10 cellular contexts compared by ENCODE assay signal in genomic region chr10:50637003-50637579, GRCh38. TPM values are rescaled to one million over a fixed set of nuclear protein-coding genes. Genes with fewer than 3 reads are reported as not detected.
DNase-seq lines count a peak whose midpoint lies in the region; ATAC-seq and TF ChIP-seq lines count a peak whose summit lies in the region.
"Had no signal": no experiment of that assay in that cellular context is flagged by ENCODE, and none has a peak within 500 bp of the region (broad histone marks: within the 10 kb centered on the region; RNA-seq: fewer than 3 reads in every experiment).

No MANE protein-coding gene starts in this region.

- intact Hi-C loops in sciatic nerve (cut with DNase I): no loop called here

- peaks cover 0 to under 1% of the 10 kb centered on the region in 2 donors for H3K27me3 Mint-ChIP-seq in CD8-positive, alpha-beta memory T cell

- in situ Hi-C loops in KBM-7 (cut with MboI; ENCODE audit: low pct_unique_long_range_greater_than_20kb, low sequenced_read_pairs): no loop called here

- CTCF ChIA-PET in CD8-positive, alpha-beta memory T cell (lab: Charles Lee): interaction anchor here (0.9 to 3.2 kb wide), 10 partner anchors 8 to 1070 kb away, joined by 3 to 22 read pairs (median 4); partner anchors contain the start of gene SGMS1

- no peaks in the 10 kb centered on the region for H3K36me3 Mint-ChIP-seq in CD8-positive, alpha-beta memory T cell
- H3K36me3 Mint-ChIP-seq in activated naive CD4-positive, alpha-beta T cell treated with anti-CD3 and anti-CD28 coated beads, Interleukin-2, amount 50 U/mL, for 72 hours: no peaks in the 10 kb centered on the region

- POLR2A ChIA-PET in CD8-positive, alpha-beta memory T cell (lab: Charles Lee): interaction anchor here (0.7 to 3.4 kb wide), 3 partner anchors 13 to 569 kb away, joined by 5 to 53 read pairs (median 5); partner anchors contain the start of genes SGMS1 and WASHC2A

- TF ChIP-seq CTCF in hepatocyte (IDR thresholded peaks at IDR 0.05; ENCODE audit: poor library complexity): no peak

- H2AFZ ChIP-seq in hepatocyte: no peak overlapping the region

- H3K9me3 Mint-ChIP-seq in CD8-positive, alpha-beta memory T cell: no peaks in the 10 kb centered on the region
- H3K9me3 Mint-ChIP-seq in activated naive CD4-positive, alpha-beta T cell treated with anti-CD3 and anti-CD28 coated beads, Interleukin-2, amount 50 U/mL, for 72 hours: no peaks in the 10 kb centered on the region

- no peaks in the 10 kb centered on the region for H4K20me1 ChIP-seq in hepatocyte (ENCODE audit: insufficient read depth, poor library complexity, severe bottlenecking)

- peak overlapping the region; percentile 2 for H3K4me3 ChIP-seq in CD8-positive, alpha-beta memory T cell (ENCODE audit: low read length)
- H3K4me3 ChIP-seq in hepatocyte: no peak overlapping the region

- H3K4me1 ChIP-seq in CD8-positive, alpha-beta memory T cell (ENCODE audit: insufficient read depth, low read length): peaks cover 25% of the 10 kb centered on the region
- H3K4me1 ChIP-seq in hepatocyte (ENCODE audit: insufficient read depth): no peaks in the 10 kb centered on the region

- no peak overlapping the region for H3K4me2 ChIP-seq in hepatocyte

- H3K27ac ChIP-seq in CD8-positive, alpha-beta memory T cell (ENCODE audit: low read depth, low read length): no peak overlapping the region
- no peak overlapping the region for H3K27ac ChIP-seq in hepatocyte

- H3K27ac Mint-ChIP-seq in CD8-positive, alpha-beta memory T cell: peak overlapping the region in 6 of 8 donors; percentile 20 to 84 (median 44)
- peak overlapping the region in 1 of 2 donors; percentile 38 for H3K27ac Mint-ChIP-seq in activated naive CD4-positive, alpha-beta T cell treated with anti-CD3 and anti-CD28 coated beads, Interleukin-2, amount 50 U/mL, for 72 hours

- H3K4me3 Mint-ChIP-seq in CD8-positive, alpha-beta memory T cell: peak overlapping the region; percentile 25 to 87 (median 76)

- ATAC-seq in GM19328 (IDR thresholded peaks at IDR 0.05; ENCODE audit: unreplicated experiment) (peak; percentile 90), HG03103 (IDR thresholded peaks at IDR 0.05; ENCODE audit: low read depth, unreplicated experiment) (peak; percentile 86), sciatic nerve (no peak)
- peak; percentile 88 to 93 for ATAC-seq in activated naive CD4-positive, alpha-beta T cell treated with anti-CD3 and anti-CD28 coated beads, Interleukin-2, amount 50 U/mL, for 72 hours

- H3K79me2 ChIP-seq in hepatocyte: no peaks in the 10 kb centered on the region

- no peaks in the 10 kb centered on the region for H3K36me3 ChIP-seq in CD8-positive, alpha-beta memory T cell (ENCODE audit: insufficient read depth, low read length)
- H3K36me3 ChIP-seq in hepatocyte (replicated peaks; ENCODE audit: insufficient read depth, low read depth): no peaks in the 10 kb centered on the region

- 84% methylated on average over 3 of the region's 3 CpGs for WGBS in hepatocyte (ENCODE audit: low lambda C conversion rate, missing lambda C conversion rate)

- H3K9me2 ChIP-seq in hepatocyte (replicated peaks; ENCODE audit: insufficient read depth): no peaks in the 10 kb centered on the region

- no peaks in the 10 kb centered on the region for H3K27me3 ChIP-seq in CD8-positive, alpha-beta memory T cell (ENCODE audit: insufficient read depth, low read length, poor library complexity, severe bottlenecking)
- no peaks in the 10 kb centered on the region for H3K27me3 ChIP-seq in hepatocyte

- DNase-seq in CD8-positive, alpha-beta memory T cell: peak in 1 of 5 donors; percentile 36
- no peak for DNase-seq in activated naive CD4-positive, alpha-beta T cell treated with anti-CD3 and anti-CD28 coated beads, Interleukin-2, amount 50 U/mL, for 72 hours (ENCODE audit: low spot score in 2 of 2)
- DNase-seq in KBM-7 (no peak), NCI-H748 (lab: John Stamatoyannopoulos, UW; ENCODE audit: unreplicated experiment) (no peak), sciatic nerve (ENCODE audit: low spot score) (no peak), hepatocyte (ENCODE audit: low spot score) (no peak)
- DNase-seq: DND-41, NCI-H2081 had no signal

- no peaks in the 10 kb centered on the region for H3K9me3 ChIP-seq in CD8-positive, alpha-beta memory T cell (ENCODE audit: low read length)
- H3K9me3 ChIP-seq in hepatocyte (ENCODE audit: low read depth): no peaks in the 10 kb centered on the region

- peaks cover 32 to 50% (median 42%) of the 10 kb centered on the region in 3 donors for H3K4me1 Mint-ChIP-seq in CD8-positive, alpha-beta memory T cell

RNA-seq across cellular contexts. Expression of gene SGMS1, which starts 13.3 kb away (rescaled TPM):
- 10 to 100 TPM; 13.5 to 14.5 TPM for total RNA-seq in CD8-positive, alpha-beta memory T cell
- polyA plus RNA-seq in CD8-positive, alpha-beta memory T cell: 11.3 TPM
- total RNA-seq in activated naive CD4-positive, alpha-beta T cell treated with anti-CD3 and anti-CD28 coated beads, Interleukin-2, amount 50 U/mL, for 72 hours: 10 to 100 TPM in 1 of 2 donors, 1 to 10 TPM in 1; 8.1 to 11.2 TPM
- 54.7 TPM for total RNA-seq in sciatic nerve
- 62.3 and 87.8 TPM in 2 replicates for total RNA-seq in hepatocyte
- 28.1 and 35.1 TPM in 2 replicates for polyA plus RNA-seq in hepatocyte
